Comparison of ENCODE assay signal across 11 cellular contexts in the genomic region with DNA sequence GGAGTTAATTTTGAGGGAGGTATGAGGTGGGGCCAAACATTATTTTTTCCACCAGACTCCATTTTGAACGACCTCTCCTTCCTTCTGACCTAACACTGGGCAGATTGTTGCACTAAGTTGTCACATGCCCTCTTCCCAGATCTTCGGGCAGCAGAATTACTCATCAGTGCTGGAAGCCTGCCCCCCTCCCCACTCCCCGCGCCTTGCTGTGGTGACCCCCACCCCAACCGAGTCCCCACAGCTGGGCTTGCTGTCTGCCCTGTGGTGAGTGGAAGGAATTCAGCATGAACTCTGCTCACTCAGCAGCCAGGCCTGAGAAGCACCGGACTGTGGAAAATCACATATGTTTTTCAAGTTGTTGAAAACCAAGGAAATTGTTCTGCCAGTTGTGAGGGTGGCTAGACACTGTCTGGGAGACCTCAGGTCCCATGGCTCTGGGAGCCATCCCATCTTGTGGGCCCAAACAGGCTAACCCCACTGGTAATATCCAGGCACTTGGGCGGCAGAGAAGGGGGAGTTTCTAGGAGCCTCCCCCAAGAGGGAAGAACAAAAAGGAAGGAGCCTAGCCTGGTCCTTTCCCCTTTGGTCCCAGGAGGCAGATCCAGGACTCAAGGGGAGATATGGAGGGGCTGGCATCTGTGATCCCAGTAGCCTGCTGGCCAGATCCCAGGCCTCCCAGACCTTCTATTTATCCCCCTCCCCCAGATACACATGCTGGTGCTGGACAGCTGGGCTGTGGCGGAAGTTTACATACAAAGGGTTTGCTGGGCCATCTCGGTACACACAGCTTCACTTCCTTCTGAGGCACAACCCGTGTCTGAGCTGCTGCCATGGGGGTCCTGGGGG. TPM values are rescaled to one million over a fixed set of nuclear protein-coding genes. Genes with fewer than 3 reads are reported as not detected.
A peak's percentile ranks its signal among the peaks of the same experiment; 100 is the strongest.
DNase-seq lines count a peak whose midpoint lies in the region; ATAC-seq, FAIRE-seq and TF ChIP-seq lines count a peak whose summit lies in the region.
"Had no signal": no experiment of that assay in that cellular context is flagged by ENCODE, and none has a peak within 500 bp of the region (broad histone marks: within the 10 kb centered on the region; RNA-seq: fewer than 3 reads in every experiment).

No MANE protein-coding gene starts in this region.

- no peaks in the 10 kb centered on the region for H3K36me3 Mint-ChIP-seq in glutamatergic neuron (ENCODE audit: unreplicated experiment)

- no peak for TF ChIP-seq CTCF in glutamatergic neuron (IDR thresholded peaks at IDR 0.05; ENCODE audit: partially characterized antibody, unreplicated experiment)

- no peaks in the 10 kb centered on the region for H3K4me1 ChIP-seq in small intestine (ENCODE audit: control insufficient read depth in 2 of 2, insufficient read depth in 1 of 2, low read depth in 1 of 2, low read length in 1 of 2)

- H3K4me1 Mint-ChIP-seq in glutamatergic neuron (ENCODE audit: low read depth, unreplicated experiment) = peaks cover 11% of the 10 kb centered on the region

- H3K27ac ChIP-seq in small intestine (ENCODE audit: low read depth in 1 of 2, low read length in 1 of 2) = peak overlapping the region; percentile 39 to 84

- 58 to 75% (median 70%) methylated on average over 10 of the region's 10 CpGs for WGBS in small intestine, 3 donors

- no peak for FAIRE-seq in small intestine (lab: Jason Lieb, UNC)

- H3K4me3 ChIP-seq in small intestine (ENCODE audit: low read depth in 1 of 2, low read length in 2 of 2) = no peak overlapping the region

- no peaks in the 10 kb centered on the region for H3K9me3 Mint-ChIP-seq in glutamatergic neuron (ENCODE audit: unreplicated experiment)
- H3K9me3 Mint-ChIP-seq: activated naive CD8-positive, alpha-beta T cell treated with anti-CD3 and anti-CD28 coated beads, Interleukin-2, amount 50 U/mL, for 24 hours had no signal

- H3K4me3 Mint-ChIP-seq in glutamatergic neuron (ENCODE audit: unreplicated experiment) = peak overlapping the region; percentile 15
- H3K4me3 Mint-ChIP-seq: activated naive CD8-positive, alpha-beta T cell treated with anti-CD3 and anti-CD28 coated beads, Interleukin-2, amount 50 U/mL, for 24 hours had no signal

- no peaks in the 10 kb centered on the region for H3K9me3 ChIP-seq in small intestine (ENCODE audit: control insufficient read depth, low read depth)

- H3K27me3 ChIP-seq in small intestine (ENCODE audit: control insufficient read depth in 2 of 2, insufficient read depth in 2 of 2, low read length in 2 of 2) = no peaks in the 10 kb centered on the region

- peaks cover 7% of the 10 kb centered on the region for H3K27me3 Mint-ChIP-seq in glutamatergic neuron (ENCODE audit: unreplicated experiment)

- ATAC-seq in SK-N-SH treated with all-trans-retinoic acid at 6 μM for 48 hours = peak; percentile 6
- no peak for ATAC-seq in HG03378 (IDR thresholded peaks at IDR 0.05; ENCODE audit: unreplicated experiment)
- ATAC-seq: activated naive CD8-positive, alpha-beta T cell treated with anti-CD3 and anti-CD28 coated beads, Interleukin-2, amount 50 U/mL, for 24 hours had no signal

- H3K27ac Mint-ChIP-seq in glutamatergic neuron (ENCODE audit: unreplicated experiment) = peak overlapping the region; percentile 85
- H3K27ac Mint-ChIP-seq: activated naive CD8-positive, alpha-beta T cell treated with anti-CD3 and anti-CD28 coated beads, Interleukin-2, amount 50 U/mL, for 24 hours had no signal

- DNase-seq in EL = peak; percentile 64
- DNase-seq in glutamatergic neuron = peak; percentile 40
- no peak for DNase-seq in small intestine
- no peak for DNase-seq in activated CD4-positive, alpha-beta T cell treated with anti-CD3 and anti-CD28 coated beads, Interleukin-2, amount 50 U/mL, for 1 hour
- no peak for DNase-seq in NCI-H2029 (lab: John Stamatoyannopoulos, UW)
- DNase-seq in cortex of kidney (lab: John Stamatoyannopoulos, UW) = no peak
- DNase-seq: activated naive CD8-positive, alpha-beta T cell treated with anti-CD3 and anti-CD28 coated beads, Interleukin-2, amount 50 U/mL, for 24 hours; midbrain had no signal

- no peaks in the 10 kb centered on the region for H3K36me3 ChIP-seq in small intestine (ENCODE audit: control insufficient read depth in 2 of 2, insufficient read depth in 2 of 2, low read length in 2 of 2)

TF ChIP-seq in SK-N-SH treated with all-trans-retinoic acid at 6 μM for 48 hours, 23 proteins besides CTCF, POLR2A, EP300 and RAD21 (continues in another document):
- no peak for TF ChIP-seq ISL1 (CRISPR knock-in tag; IDR thresholded peaks at IDR 0.05)
- TF ChIP-seq ARNTL (CRISPR knock-in tag; IDR thresholded peaks at IDR 0.05; ENCODE audit: borderline replicate concordance, low read depth) = no peak
- TF ChIP-seq ZNF565 (CRISPR knock-in tag; conservative IDR thresholded peaks at IDR 0.05; ENCODE audit: low read depth) = no peak
- TF ChIP-seq, protein P1, sequence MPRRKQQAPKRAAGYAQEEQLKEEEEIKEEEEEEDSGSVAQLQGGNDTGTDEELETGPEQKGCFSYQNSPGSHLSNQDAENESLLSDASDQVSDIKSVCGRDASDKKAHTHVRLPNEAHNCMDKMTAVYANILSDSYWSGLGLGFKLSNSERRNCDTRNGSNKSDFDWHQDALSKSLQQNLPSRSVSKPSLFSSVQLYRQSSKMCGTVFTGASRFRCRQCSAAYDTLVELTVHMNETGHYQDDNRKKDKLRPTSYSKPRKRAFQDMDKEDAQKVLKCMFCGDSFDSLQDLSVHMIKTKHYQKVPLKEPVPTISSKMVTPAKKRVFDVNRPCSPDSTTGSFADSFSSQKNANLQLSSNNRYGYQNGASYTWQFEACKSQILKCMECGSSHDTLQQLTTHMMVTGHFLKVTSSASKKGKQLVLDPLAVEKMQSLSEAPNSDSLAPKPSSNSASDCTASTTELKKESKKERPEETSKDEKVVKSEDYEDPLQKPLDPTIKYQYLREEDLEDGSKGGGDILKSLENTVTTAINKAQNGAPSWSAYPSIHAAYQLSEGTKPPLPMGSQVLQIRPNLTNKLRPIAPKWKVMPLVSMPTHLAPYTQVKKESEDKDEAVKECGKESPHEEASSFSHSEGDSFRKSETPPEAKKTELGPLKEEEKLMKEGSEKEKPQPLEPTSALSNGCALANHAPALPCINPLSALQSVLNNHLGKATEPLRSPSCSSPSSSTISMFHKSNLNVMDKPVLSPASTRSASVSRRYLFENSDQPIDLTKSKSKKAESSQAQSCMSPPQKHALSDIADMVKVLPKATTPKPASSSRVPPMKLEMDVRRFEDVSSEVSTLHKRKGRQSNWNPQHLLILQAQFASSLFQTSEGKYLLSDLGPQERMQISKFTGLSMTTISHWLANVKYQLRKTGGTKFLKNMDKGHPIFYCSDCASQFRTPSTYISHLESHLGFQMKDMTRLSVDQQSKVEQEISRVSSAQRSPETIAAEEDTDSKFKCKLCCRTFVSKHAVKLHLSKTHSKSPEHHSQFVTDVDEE (CRISPR knock-in tag; IDR thresholded peaks at IDR 0.05) = no peak
- TF ChIP-seq PPARA (CRISPR knock-in tag; IDR thresholded peaks at IDR 0.05; ENCODE audit: borderline replicate concordance) = no peak
- TF ChIP-seq, protein P2, sequence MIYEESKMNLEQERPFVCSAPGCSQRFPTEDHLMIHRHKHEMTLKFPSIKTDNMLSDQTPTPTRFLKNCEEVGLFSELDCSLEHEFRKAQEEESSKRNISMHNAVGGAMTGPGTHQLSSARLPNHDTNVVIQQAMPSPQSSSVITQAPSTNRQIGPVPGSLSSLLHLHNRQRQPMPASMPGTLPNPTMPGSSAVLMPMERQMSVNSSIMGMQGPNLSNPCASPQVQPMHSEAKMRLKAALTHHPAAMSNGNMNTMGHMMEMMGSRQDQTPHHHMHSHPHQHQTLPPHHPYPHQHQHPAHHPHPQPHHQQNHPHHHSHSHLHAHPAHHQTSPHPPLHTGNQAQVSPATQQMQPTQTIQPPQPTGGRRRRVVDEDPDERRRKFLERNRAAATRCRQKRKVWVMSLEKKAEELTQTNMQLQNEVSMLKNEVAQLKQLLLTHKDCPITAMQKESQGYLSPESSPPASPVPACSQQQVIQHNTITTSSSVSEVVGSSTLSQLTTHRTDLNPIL (CRISPR knock-in tag; IDR thresholded peaks at IDR 0.05; ENCODE audit: low read depth) = no peak
- TF ChIP-seq, protein P3, sequence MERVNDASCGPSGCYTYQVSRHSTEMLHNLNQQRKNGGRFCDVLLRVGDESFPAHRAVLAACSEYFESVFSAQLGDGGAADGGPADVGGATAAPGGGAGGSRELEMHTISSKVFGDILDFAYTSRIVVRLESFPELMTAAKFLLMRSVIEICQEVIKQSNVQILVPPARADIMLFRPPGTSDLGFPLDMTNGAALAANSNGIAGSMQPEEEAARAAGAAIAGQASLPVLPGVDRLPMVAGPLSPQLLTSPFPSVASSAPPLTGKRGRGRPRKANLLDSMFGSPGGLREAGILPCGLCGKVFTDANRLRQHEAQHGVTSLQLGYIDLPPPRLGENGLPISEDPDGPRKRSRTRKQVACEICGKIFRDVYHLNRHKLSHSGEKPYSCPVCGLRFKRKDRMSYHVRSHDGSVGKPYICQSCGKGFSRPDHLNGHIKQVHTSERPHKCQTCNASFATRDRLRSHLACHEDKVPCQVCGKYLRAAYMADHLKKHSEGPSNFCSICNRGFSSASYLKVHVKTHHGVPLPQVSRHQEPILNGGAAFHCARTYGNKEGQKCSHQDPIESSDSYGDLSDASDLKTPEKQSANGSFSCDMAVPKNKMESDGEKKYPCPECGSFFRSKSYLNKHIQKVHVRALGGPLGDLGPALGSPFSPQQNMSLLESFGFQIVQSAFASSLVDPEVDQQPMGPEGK (CRISPR knock-in tag; IDR thresholded peaks at IDR 0.05; ENCODE audit: borderline replicate concordance) = no peak
- no peak for TF ChIP-seq ZNF8 (CRISPR knock-in tag; IDR thresholded peaks at IDR 0.05)
- no peak for TF ChIP-seq ZFP3 (CRISPR knock-in tag; IDR thresholded peaks at IDR 0.05)
- TF ChIP-seq ZNF70 (CRISPR knock-in tag; IDR thresholded peaks at IDR 0.05) = no peak
- no peak for TF ChIP-seq TOX (CRISPR knock-in tag; IDR thresholded peaks at IDR 0.05; ENCODE audit: borderline replicate concordance)
- TF ChIP-seq OSR1 (CRISPR knock-in tag; IDR thresholded peaks at IDR 0.05) = no peak
- TF ChIP-seq ZFP30 (CRISPR knock-in tag; IDR thresholded peaks at IDR 0.05) = no peak
- TF ChIP-seq BACH2 (CRISPR knock-in tag; IDR thresholded peaks at IDR 0.05; ENCODE audit: borderline replicate concordance) = no peak

RNA-seq across cellular contexts. Expression of a gene that starts 3.5 kb away (rescaled TPM):
- 35.4 TPM for total RNA-seq in glutamatergic neuron (ENCODE audit: unreplicated experiment)
- 10 to 100 TPM in 1 of 3 donors, 1 to 10 TPM in 2; 1.3 to 34.8 (median 3.0) TPM for polyA plus RNA-seq in small intestine

RNA-seq across cellular contexts. Expression of a gene that starts 18.4 kb away (rescaled TPM):
- 28.8 TPM for total RNA-seq in glutamatergic neuron (ENCODE audit: unreplicated experiment)
- polyA plus RNA-seq in small intestine = 10 to 100 TPM; 13.8 to 21.9 (median 15.2) TPM

RNA-seq across cellular contexts. Expression of a gene that starts 22.7 kb away (rescaled TPM):
- total RNA-seq in glutamatergic neuron (ENCODE audit: unreplicated experiment) = 71.2 TPM
- 10 to 100 TPM; 13.6 to 82.4 (median 27.3) TPM for polyA plus RNA-seq in small intestine

RNA-seq across cellular contexts. Expression of a gene that starts 35.3 kb away (rescaled TPM):
- 13.3 TPM for total RNA-seq in glutamatergic neuron (ENCODE audit: unreplicated experiment)
- 1 to 10 TPM in 2 of 3 donors, under 1 TPM in 1; 1.00 to 5.7 (median 2.2) TPM for polyA plus RNA-seq in small intestine

RNA-seq across cellular contexts. Expression of a gene that starts 40.5 kb away (rescaled TPM):
- total RNA-seq in glutamatergic neuron (ENCODE audit: unreplicated experiment) = 7.6 TPM
- polyA plus RNA-seq in small intestine = 10 to 100 TPM in 1 of 3 donors, under 1 TPM in 1, not detected in 1; 0.36 to 13.5 TPM
- total RNA-seq: T-helper 2 cell treated with Interferon-gamma antibody and Interleukin-4, amounts not matched to agents 100 ng/mL and 5 ng/mL, for 36 hours had no signal

Comparison
In these comparisons a context has a peak if more than half of its experiments do, and no peak if none do; other contexts are left out.
1. DNase-seq: peak in EL (single experiment) and glutamatergic neuron (single experiment); none in small intestine (single experiment), activated CD4-positive, alpha-beta T cell treated with anti-CD3 and anti-CD28 coated beads, Interleukin-2, amount 50 U/mL, for 1 hour (single experiment), NCI-H2029 (single experiment) and cortex of kidney (single experiment).